In genomic region chr19:44755219-44755618, GRCh38 we compare ENCODE assay signal across 13 cellular contexts. TPM values are rescaled to one million over a fixed set of nuclear protein-coding genes. Genes with fewer than 3 reads are reported as not detected.
DNase-seq lines count a peak whose midpoint lies in the region; ATAC-seq and TF ChIP-seq lines count a peak whose summit lies in the region.
"Had no signal": no experiment of that assay in that cellular context is flagged by ENCODE, and none has a peak within 500 bp of the region (broad histone marks: within the 10 kb centered on the region; RNA-seq: fewer than 3 reads in every experiment).

No MANE protein-coding gene starts in this region.

- DNase-seq in SK-N-SH (no peak), activated B cell treated with CpG ODN at 0.5 μM for 24 hours (no peak), activated gamma-delta T cell (lab: John Stamatoyannopoulos, UW) (no peak), COR-L47 (lab: John Stamatoyannopoulos, UW) (no peak), GDM1 (lab: John Stamatoyannopoulos, UW) (no peak)
- DNase-seq: 8988T; activated CD4-positive, alpha-beta T cell treated with anti-CD3 and anti-CD28 coated beads for 1 hour; NCI-H2029 treated with DMSO at 0.1 percent for 48 hours had no signal

- CTCF ChIA-PET in SK-N-SH (lab: Yijun Ruan, JAX) (interaction anchor here (1.0 to 8.7 kb wide), 5 partner anchors 15 to 184 kb away, joined by 3 to 86 read pairs (median 5); no protein-coding TSS in a partner anchor), activated B cell treated with CpG ODN at 0.5 μM for 24 hours (lab: Charles Lee) (interaction anchor here (1.5 to 3.5 kb wide), 3 partner anchors 13 to 31 kb away, joined by 6 to 35 read pairs (median 29); no protein-coding TSS in a partner anchor)

- ATAC-seq in SK-N-SH treated with all-trans-retinoic acid at 6 μM for 48 hours (no peak), activated B cell treated with CpG ODN at 0.5 μM for 24 hours (ENCODE audit: low read depth) (no peak)
- ATAC-seq in stimulated activated memory B cell treated with anti-CD40 and anti-IgM and Interleukin-4, amounts not matched to agents 10 μg/mL and 1 μg/mL and 100 μg/mL, for 72 hours: no peak

- intact Hi-C loops in activated B cell treated with CpG ODN at 0.5 μM for 24 hours (cut with micrococcal nuclease): loop anchor here (10.0 kb wide), 1 partner anchor 890 kb away; no protein-coding TSS in a partner anchor

- H3K27ac ChIP-seq in SK-N-SH (ENCODE audit: low read depth in 2 of 2, low read length in 1 of 2) (no peak overlapping the region; a peak in 1 of 4 replicates), iPS-20b (ENCODE audit: low read length) (no peak overlapping the region)

- peaks cover 60% of the 10 kb centered on the region for H3K4me1 Mint-ChIP-seq in activated B cell treated with CpG ODN at 0.5 μM for 24 hours
- peaks cover 54% of the 10 kb centered on the region for H3K4me1 Mint-ChIP-seq in stimulated activated memory B cell treated with anti-CD40 and anti-IgM and Interleukin-4, amounts not matched to agents 10 μg/mL and 1 μg/mL and 100 μg/mL, for 72 hours

- H4K20me1 ChIP-seq in SK-N-SH (ENCODE audit: insufficient read depth): peaks cover 5% of the 10 kb centered on the region; the same call in 1 of the 2 replicates

- H3K36me3 ChIP-seq in SK-N-SH (replicated peaks in 1 of 2; ENCODE audit: control insufficient read depth in 1 of 2, insufficient read depth in 2 of 2, low read length in 1 of 2): peaks cover 19 to 23% of the 10 kb centered on the region in 2 experiments
- no peaks in the 10 kb centered on the region for H3K36me3 ChIP-seq in iPS-20b (ENCODE audit: insufficient read depth, low read depth, low read length)

- peak overlapping the region; percentile 95 for H3K4me3 Mint-ChIP-seq in activated B cell treated with CpG ODN at 0.5 μM for 24 hours
- H3K4me3 Mint-ChIP-seq in stimulated activated memory B cell treated with anti-CD40 and anti-IgM and Interleukin-4, amounts not matched to agents 10 μg/mL and 1 μg/mL and 100 μg/mL, for 72 hours: peak overlapping the region; percentile 97

- TF ChIP-seq CTCF in SK-N-SH (IDR thresholded peaks at IDR 0.05) (no peak), activated B cell treated with CpG ODN at 0.5 μM for 24 hours (IDR thresholded peaks at IDR 0.05) (no peak)

- peak overlapping the region; percentile 88 for H3K27ac Mint-ChIP-seq in activated B cell treated with CpG ODN at 0.5 μM for 24 hours
- H3K27ac Mint-ChIP-seq in stimulated activated memory B cell treated with anti-CD40 and anti-IgM and Interleukin-4, amounts not matched to agents 10 μg/mL and 1 μg/mL and 100 μg/mL, for 72 hours: peak overlapping the region; percentile 84
- H3K27ac Mint-ChIP-seq: progenitor cell of endocrine pancreas had no signal

- H3K9me2 ChIP-seq in SK-N-SH: no peaks in the 10 kb centered on the region

- no peak for TF ChIP-seq EP300 in SK-N-SH (IDR thresholded peaks at IDR 0.05; ENCODE audit: borderline replicate concordance in 1 of 2, low read depth in 1 of 2, low read length in 1 of 2)

- TF ChIP-seq RAD21 in SK-N-SH (IDR thresholded peaks at IDR 0.05; ENCODE audit: low read length): no peak

- H3K9ac ChIP-seq in SK-N-SH: no peak overlapping the region
- H3K9ac ChIP-seq in iPS-20b (ENCODE audit: low read depth, low read length): no peak overlapping the region

- peak overlapping the region; percentile 83; the same call in 1 of the 2 replicates for H3K4me2 ChIP-seq in SK-N-SH

- peaks cover 81% of the 10 kb centered on the region for H3K36me3 Mint-ChIP-seq in activated B cell treated with CpG ODN at 0.5 μM for 24 hours (ENCODE audit: low read depth)
- H3K36me3 Mint-ChIP-seq in stimulated activated memory B cell treated with anti-CD40 and anti-IgM and Interleukin-4, amounts not matched to agents 10 μg/mL and 1 μg/mL and 100 μg/mL, for 72 hours: peaks cover 70% of the 10 kb centered on the region

- H2AFZ ChIP-seq in SK-N-SH (ENCODE audit: low read depth): no peak overlapping the region

- 96% methylated on average over 4 of the region's 4 CpGs for WGBS in SK-N-SH (ENCODE audit: low lambda C conversion rate)

- POLR2A ChIA-PET in SK-N-SH (lab: Yijun Ruan, JAX): no interaction called here
- POLR2A ChIA-PET in activated B cell treated with CpG ODN at 0.5 μM for 24 hours (lab: Charles Lee): interaction anchor here (3.5 to 10.5 kb wide), 2 partner anchors 11 to 27 kb away, joined by 23 to 283 read pairs; no protein-coding TSS in a partner anchor

- H3K4me3 ChIP-seq in SK-N-SH (ENCODE audit: low read depth in 2 of 2, low read length in 1 of 2) (no peak overlapping the region), iPS-20b (ENCODE audit: low read length) (peak overlapping the region; percentile 65)

- H3K27me3 Mint-ChIP-seq in activated B cell treated with CpG ODN at 0.5 μM for 24 hours: no peaks in the 10 kb centered on the region
- H3K27me3 Mint-ChIP-seq in stimulated activated memory B cell treated with anti-CD40 and anti-IgM and Interleukin-4, amounts not matched to agents 10 μg/mL and 1 μg/mL and 100 μg/mL, for 72 hours: no peaks in the 10 kb centered on the region

- peaks cover 16% of the 10 kb centered on the region for H3K79me2 ChIP-seq in SK-N-SH (ENCODE audit: insufficient read depth)

- peaks cover 15% of the 10 kb centered on the region for H3F3A ChIP-seq in SK-N-SH (replicated peaks; ENCODE audit: insufficient read depth)

- H3K9me3 Mint-ChIP-seq in activated B cell treated with CpG ODN at 0.5 μM for 24 hours: no peaks in the 10 kb centered on the region
- H3K9me3 Mint-ChIP-seq in stimulated activated memory B cell treated with anti-CD40 and anti-IgM and Interleukin-4, amounts not matched to agents 10 μg/mL and 1 μg/mL and 100 μg/mL, for 72 hours: no peaks in the 10 kb centered on the region

- H3K9me3 ChIP-seq in SK-N-SH (no peaks in the 10 kb centered on the region), iPS-20b (ENCODE audit: insufficient read depth, low read depth, low read length) (no peaks in the 10 kb centered on the region)

- peaks cover 21 to 24% of the 10 kb centered on the region in 2 experiments; a peak in 3 of 4 replicates for H3K4me1 ChIP-seq in SK-N-SH (ENCODE audit: control insufficient read depth in 1 of 2, insufficient read depth in 2 of 2, low read depth in 1 of 2, low read length in 1 of 2)
- peaks cover 10% of the 10 kb centered on the region; the same call in 1 of the 2 replicates for H3K4me1 ChIP-seq in iPS-20b (ENCODE audit: insufficient read depth, low read length)

- no peaks in the 10 kb centered on the region for H3K27me3 ChIP-seq in SK-N-SH (ENCODE audit: insufficient read depth)
- peaks cover 85% of the 10 kb centered on the region for H3K27me3 ChIP-seq in iPS-20b (ENCODE audit: insufficient read depth, low read length)

TF ChIP-seq in SK-N-SH, 30 proteins besides CTCF, POLR2A, EP300 and RAD21 (continues in another document):
- TF ChIP-seq IRF3 (IDR thresholded peaks at IDR 0.05; ENCODE audit: low read depth, low read length) (no peak), NRF1 (IDR thresholded peaks at IDR 0.05; ENCODE audit: low read depth, low read length) (no peak), MAX (IDR thresholded peaks at IDR 0.05; ENCODE audit: low read depth) (no peak), NFIC (IDR thresholded peaks at IDR 0.05; ENCODE audit: borderline replicate concordance) (no peak)

TF ChIP-seq in SK-N-SH treated with all-trans-retinoic acid at 6 μM for 48 hours, 23 proteins besides CTCF, POLR2A, EP300 and RAD21 (continues in another document):
- TF ChIP-seq ZNF70 (CRISPR knock-in tag; IDR thresholded peaks at IDR 0.05) (no peak), ZFP30 (CRISPR knock-in tag; IDR thresholded peaks at IDR 0.05) (no peak), ARNTL (CRISPR knock-in tag; IDR thresholded peaks at IDR 0.05; ENCODE audit: borderline replicate concordance, low read depth) (no peak), CREB5 (CRISPR knock-in tag; IDR thresholded peaks at IDR 0.05; ENCODE audit: low read depth) (no peak)

RNA-seq across cellular contexts. Expression of gene BCL3, which starts 6.7 kb away (rescaled TPM):
- polyA plus RNA-seq in SK-N-SH (2012; rRNA removed): 7.5 and 19.2 TPM in 2 replicates
- 8.9 and 12.7 TPM in 2 replicates for polyA plus RNA-seq in SK-N-SH (2012; cell fraction: cytosol; rRNA removed)
- 49.3 and 90.0 TPM in 2 replicates for polyA plus RNA-seq in SK-N-SH (2012; cell fraction: nucleus; rRNA removed)
- total RNA-seq in activated B cell treated with CpG ODN at 0.5 μM for 24 hours: 121 and 149 TPM in 2 replicates

RNA-seq across cellular contexts. Expression of gene CBLC, which starts 22.5 kb away (rescaled TPM):
- not detected in 2 replicates for polyA plus RNA-seq in SK-N-SH (2012; rRNA removed)
- polyA plus RNA-seq in SK-N-SH (2012; cell fraction: cytosol; rRNA removed): not detected in 2 replicates
- polyA plus RNA-seq in SK-N-SH (2012; cell fraction: nucleus; rRNA removed): 0.04 TPM in 1 of 2 replicates, not detected in the other
- total RNA-seq in activated B cell treated with CpG ODN at 0.5 μM for 24 hours: not detected in 2 replicates

RNA-seq across cellular contexts. Expression of gene BCAM, which starts 53.7 kb away (rescaled TPM):
- polyA plus RNA-seq in SK-N-SH (2012; rRNA removed): 9.7 and 34.0 TPM in 2 replicates
- polyA plus RNA-seq in SK-N-SH (2012; cell fraction: cytosol; rRNA removed): 13.8 and 20.8 TPM in 2 replicates
- polyA plus RNA-seq in SK-N-SH (2012; cell fraction: nucleus; rRNA removed): 49.8 and 71.7 TPM in 2 replicates
- total RNA-seq in activated B cell treated with CpG ODN at 0.5 μM for 24 hours: not detected in 2 replicates

RNA-seq across cellular contexts. Expression of gene CEACAM16, which starts 56.3 kb away (rescaled TPM):
- polyA plus RNA-seq in SK-N-SH (2012; rRNA removed): not detected in 2 replicates
- not detected in 2 replicates for polyA plus RNA-seq in SK-N-SH (2012; cell fraction: cytosol; rRNA removed)
- 0.04 TPM in 1 of 2 replicates, not detected in the other for polyA plus RNA-seq in SK-N-SH (2012; cell fraction: nucleus; rRNA removed)
- total RNA-seq in activated B cell treated with CpG ODN at 0.5 μM for 24 hours: not detected in 2 replicates
- total RNA-seq: progenitor cell of endocrine pancreas, urinary bladder had no signal
- polyA plus RNA-seq: urinary bladder had no signal
